ENCODE assay signal across 13 cellular contexts in the genomic region with DNA sequence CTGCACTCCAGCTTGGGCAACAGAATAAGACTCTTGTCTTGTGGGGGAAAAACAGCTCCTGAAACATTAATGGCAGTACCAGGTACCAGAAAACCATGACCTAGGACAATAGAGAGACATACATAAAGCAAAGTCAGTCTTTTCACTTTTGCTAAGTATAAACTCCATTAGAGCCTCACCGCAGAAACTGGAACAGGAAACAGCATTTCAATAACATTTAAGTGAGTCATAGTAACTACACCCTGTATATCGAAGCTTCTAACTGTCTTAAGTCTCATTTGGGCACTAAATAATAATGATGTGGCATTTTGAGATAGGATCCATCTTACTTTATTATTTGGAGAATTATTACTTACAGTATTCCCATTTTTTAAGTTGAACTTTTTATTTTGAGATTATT.
DNase-seq lines count a peak whose midpoint lies in the region; ATAC-seq, FAIRE-seq and TF ChIP-seq lines count a peak whose summit lies in the region.
"Had no signal": no experiment of that assay in that cellular context is flagged by ENCODE, and none has a peak within 500 bp of the region (broad histone marks: within the 10 kb centered on the region; RNA-seq: fewer than 3 reads in every experiment).

No MANE protein-coding gene starts in this region.

- ATAC-seq in GM21825 (IDR thresholded peaks at IDR 0.05; ENCODE audit: unreplicated experiment), result no peak

- in situ Hi-C loops in astrocyte of the cerebellum (cut with HindIII; ENCODE audit: low sequenced_read_pairs), result no loop called here

- DNase-seq in AG20443 (ENCODE audit: low spot score) (peak; percentile 34), HTR-8/SVneo (ENCODE audit: insufficient read length, low spot score) (peak; percentile 1), astrocyte of the cerebellum (ENCODE audit: low read depth) (peak; percentile 27), iris pigment epithelial cell (ENCODE audit: low read depth) (peak; percentile 90), middle frontal gyrus (ENCODE audit: extremely low spot score, low spot score) (no peak), D341Med (ENCODE audit: low spot score) (no peak), NCI-H526 treated with DMSO at 0.1 percent for 48 hours (lab: John Stamatoyannopoulos, UW) (no peak)
- DNase-seq: amygdala, foreskin melanocyte, NCI-H2171 treated with DMSO at 0.1 percent for 48 hours had no signal

- FAIRE-seq in HTR-8/SVneo (lab: Jason Lieb, UNC), result no peak

- TF ChIP-seq CTCF in astrocyte of the cerebellum (IDR thresholded peaks at IDR 0.05; ENCODE audit: low read depth, low read length, missing control alignments), result no peak

- H3K4me3 ChIP-seq in astrocyte of the cerebellum (ENCODE audit: low read depth, low read length), result no peak overlapping the region
- H3K4me3 ChIP-seq: SJSA1, skin epidermis had no signal

Comparison
In these comparisons a context has a peak if more than half of its experiments do, and no peak if none do; other contexts are left out.
1. DNase-seq: peak in AG20443 (single experiment), HTR-8/SVneo (single experiment), astrocyte of the cerebellum (single experiment) and iris pigment epithelial cell (single experiment); none in middle frontal gyrus (single experiment), D341Med (single experiment) and NCI-H526 treated with DMSO at 0.1 percent for 48 hours (single experiment).